In genomic region chr2:240604291-240604938, GRCh38 we compare ENCODE assay signal across 8 cellular contexts. TPM values are rescaled to one million over a fixed set of nuclear protein-coding genes. Genes with fewer than 3 reads are reported as not detected.
DNase-seq lines count a peak whose midpoint lies in the region; ATAC-seq, FAIRE-seq and TF ChIP-seq lines count a peak whose summit lies in the region.

No MANE protein-coding gene starts in this region.

- H3K36me3 Mint-ChIP-seq in astrocyte (ENCODE audit: low read depth, unreplicated experiment), result peaks cover 8% of the 10 kb centered on the region

- H3K36me3 ChIP-seq in ES-I3 (ENCODE audit: insufficient read depth, low read length) (no peaks in the 10 kb centered on the region), MG63 (no peaks in the 10 kb centered on the region), astrocyte (ENCODE audit: insufficient read depth, low read length) (no peaks in the 10 kb centered on the region)

- H3K9ac ChIP-seq in ES-I3 (ENCODE audit: low read depth, low read length) (peak overlapping the region; percentile 35; the same call in 1 of the 2 replicates), astrocyte (ENCODE audit: low read length) (no peak overlapping the region)

- H3K27me3 Mint-ChIP-seq in astrocyte (ENCODE audit: low read depth, unreplicated experiment), result peaks cover 4% of the 10 kb centered on the region

- H3K4me1 ChIP-seq in ES-I3 (ENCODE audit: insufficient read depth, low read length) (no peaks in the 10 kb centered on the region), astrocyte (ENCODE audit: insufficient read depth, low read length) (no peaks in the 10 kb centered on the region)

- H3K9me3 ChIP-seq in ES-I3 (ENCODE audit: control insufficient read depth, insufficient read depth, low read length) (no peaks in the 10 kb centered on the region), MG63 (no peaks in the 10 kb centered on the region), astrocyte (ENCODE audit: insufficient read depth, low read depth, low read length) (no peaks in the 10 kb centered on the region)

- no peak overlapping the region for H3K27ac Mint-ChIP-seq in astrocyte (ENCODE audit: unreplicated experiment)

- H3K4me3 Mint-ChIP-seq in astrocyte (ENCODE audit: unreplicated experiment), result no peak overlapping the region

- DNase-seq in MG63 (peak; percentile 56), astrocyte (ENCODE audit: low read depth) (no peak), hippocampal formation (lab: John Stamatoyannopoulos, UW) (peak; percentile 62 to 81), retinal pigment epithelial cell (ENCODE audit: low read depth) (peak; percentile 16), NK-92 (lab: John Stamatoyannopoulos, UW; ENCODE audit: unreplicated experiment) (no peak)

- H3K27me3 ChIP-seq in MG63 (no peaks in the 10 kb centered on the region), astrocyte (ENCODE audit: insufficient read depth, low read length) (no peaks in the 10 kb centered on the region)

- no peaks in the 10 kb centered on the region for H3K4me1 Mint-ChIP-seq in astrocyte (ENCODE audit: low read depth, unreplicated experiment)

- H3K4me2 ChIP-seq in astrocyte (ENCODE audit: low read length), result no peak overlapping the region

- no peak overlapping the region for H2AFZ ChIP-seq in astrocyte (ENCODE audit: low read depth, low read length)

- H4K20me1 ChIP-seq in astrocyte (ENCODE audit: insufficient read depth, low read length), result no peaks in the 10 kb centered on the region

- H3K27ac ChIP-seq in astrocyte (ENCODE audit: low read depth, low read length), result no peak overlapping the region

- no peaks in the 10 kb centered on the region for H3K9me3 Mint-ChIP-seq in astrocyte (ENCODE audit: unreplicated experiment)

- H3K79me2 ChIP-seq in astrocyte (ENCODE audit: insufficient read depth, low read length), result no peaks in the 10 kb centered on the region

- FAIRE-seq in astrocyte (lab: Jason Lieb, UNC), result no peak

- TF ChIP-seq CTCF in astrocyte (IDR thresholded peaks at IDR 0.05; ENCODE audit: insufficient read depth, low read depth, low read length) (peak; percentile 47), retinal pigment epithelial cell (conservative IDR thresholded peaks at IDR 0.05; ENCODE audit: low read depth, low read length) (peak; percentile 85)

- H3K4me3 ChIP-seq in MG63 (no peak overlapping the region), astrocyte (ENCODE audit: insufficient read depth, low read depth, low read length) (no peak overlapping the region), retinal pigment epithelial cell (ENCODE audit: low read length) (peak overlapping the region; percentile 20)

- ATAC-seq in GM19351 (IDR thresholded peaks at IDR 0.05; ENCODE audit: unreplicated experiment), result no peak
- ATAC-seq in HG03135 (IDR thresholded peaks at IDR 0.05; ENCODE audit: unreplicated experiment), result no peak

RNA-seq across cellular contexts. Expression of gene CAPN10, which starts 17.9 kb away (rescaled TPM):
- 12.5 and 18.4 TPM in 2 replicates for total RNA-seq in MG63 (2014; rRNA removed; shearing (Covaris generic); ENCODE audit: low replicate concordance)
- 22.7 and 24.9 TPM in 2 replicates for total RNA-seq in astrocyte

RNA-seq across cellular contexts. Expression of gene GPR35, which starts 20.9 kb away (rescaled TPM):
- 0.35 and 2.2 TPM in 2 replicates for total RNA-seq in MG63 (2014; rRNA removed; shearing (Covaris generic); ENCODE audit: low replicate concordance)
- total RNA-seq in astrocyte, result 0.72 and 0.82 TPM in 2 replicates

RNA-seq across cellular contexts. Expression of gene RNPEPL1, which starts 36.1 kb away (rescaled TPM):
- 13.6 and 13.9 TPM in 2 replicates for total RNA-seq in MG63 (2014; rRNA removed; shearing (Covaris generic); ENCODE audit: low replicate concordance)
- 22.7 and 25.2 TPM in 2 replicates for total RNA-seq in astrocyte

RNA-seq across cellular contexts. Expression of gene DUSP28, which starts 44.3 kb away (rescaled TPM):
- total RNA-seq in MG63 (2014; rRNA removed; shearing (Covaris generic); ENCODE audit: low replicate concordance), result 6.3 and 7.3 TPM in 2 replicates
- total RNA-seq in astrocyte, result 3.2 and 4.1 TPM in 2 replicates

RNA-seq across cellular contexts. Expression of gene ANKMY1, which starts 46.6 kb away (rescaled TPM):
- total RNA-seq in MG63 (2014; rRNA removed; shearing (Covaris generic); ENCODE audit: low replicate concordance), result 10.2 and 23.8 TPM in 2 replicates
- 6.9 and 7.2 TPM in 2 replicates for total RNA-seq in astrocyte

Comparison
In these comparisons a context has a peak if more than half of its experiments do, and no peak if none do; other contexts are left out.
1. DNase-seq: peak in MG63 (single experiment), hippocampal formation (2 of 2) and retinal pigment epithelial cell (single experiment); none in astrocyte (single experiment) and NK-92 (single experiment).